Comparison of ENCODE assay signal across 8 cellular contexts in the genomic region with DNA sequence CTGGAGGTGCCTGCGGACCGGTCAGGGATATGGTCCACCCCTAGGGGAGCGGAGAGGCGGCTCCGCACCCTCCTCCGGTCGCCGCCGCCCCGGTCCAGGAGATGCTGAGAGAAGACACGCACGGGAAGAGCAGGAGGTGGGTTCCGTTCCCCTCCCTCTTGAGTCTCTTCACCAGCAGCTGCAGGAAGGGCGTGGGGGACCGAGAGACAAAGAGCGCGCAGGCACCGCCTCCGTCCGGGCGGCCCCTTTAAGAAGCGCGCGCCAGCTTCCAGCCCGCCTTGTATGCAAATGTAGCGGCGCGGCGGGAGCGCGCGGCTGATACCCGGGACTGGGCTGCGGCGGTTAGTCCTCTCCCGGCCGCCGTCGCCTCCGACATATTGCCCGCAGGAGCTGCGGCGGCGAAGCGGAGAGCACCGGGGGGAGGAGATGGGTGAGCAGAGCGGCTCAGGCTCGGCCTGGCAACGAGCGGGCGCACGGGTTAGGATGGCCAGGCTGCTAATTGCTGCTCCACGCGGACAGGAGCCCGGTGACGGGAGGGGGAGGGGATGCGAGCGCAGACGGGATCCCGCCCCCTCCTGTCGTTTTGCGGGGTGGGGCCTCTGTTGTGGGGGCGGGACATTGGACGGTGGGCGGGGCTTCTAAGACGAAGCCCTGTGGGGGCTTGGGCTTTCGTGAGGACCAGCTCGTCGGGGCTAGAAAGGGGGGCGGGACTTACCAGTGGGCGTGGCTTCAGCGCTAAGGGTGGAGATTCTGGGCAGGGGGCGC. TPM values are rescaled to one million over a fixed set of nuclear protein-coding genes. Genes with fewer than 3 reads are reported as not detected.
A peak's percentile ranks its signal among the peaks of the same experiment; 100 is the strongest.
DNase-seq lines count a peak whose midpoint lies in the region; ATAC-seq and TF ChIP-seq lines count a peak whose summit lies in the region.

TSS of gene TMEM39B (plus strand) at position 318 of the 765 bp plus-strand sequence. CDS start at position 427, 109 bp downstream.

- peaks cover 17% of the 10 kb centered on the region for H3K36me3 ChIP-seq in H7 (replicated peaks; ENCODE audit: control insufficient read depth, insufficient read depth, low read length)

- no peaks in the 10 kb centered on the region for H3K27me3 ChIP-seq in H7 (ENCODE audit: control insufficient read depth, insufficient read depth, low read length)

- TF ChIP-seq CTCF in fibroblast of mammary gland (conservative IDR thresholded peaks at IDR 0.05; ENCODE audit: control insufficient read depth, insufficient read depth, low read depth, low read length), result no peak
- no peak for TF ChIP-seq CTCF in natural killer cell (IDR thresholded peaks at IDR 0.05)

- H3K4me1 Mint-ChIP-seq in activated T-helper 2 cell treated with anti-CD3 and anti-CD28 coated beads, Interferon-gamma antibody, Interleukin-2, Interleukin-4, amounts not matched to agents 10 μg/mL and 5 μg/mL and 100 μg/mL, durations not matched to agents 14 hours and 24 hours and 36 hours (ENCODE audit: low read depth), result peaks cover 32% of the 10 kb centered on the region
- H3K4me1 Mint-ChIP-seq in natural killer cell, result peaks cover 25 to 29% of the 10 kb centered on the region in 2 donors

- DNase-seq in ELR (ENCODE audit: low read depth), result peak; percentile 95
- peak; percentile 98 for DNase-seq in H7
- DNase-seq in M059J (ENCODE audit: low read depth), result peak; percentile 94
- DNase-seq in activated T-helper 2 cell treated with anti-CD3 and anti-CD28 coated beads, Interferon-gamma antibody, Interleukin-2, Interleukin-4, amounts not matched to agents 10 μg/mL and 5 μg/mL and 100 μg/mL, durations not matched to agents 14 hours and 24 hours and 36 hours (ENCODE audit: low spot score), result peak; percentile 94
- DNase-seq in fibroblast of mammary gland (ENCODE audit: low read depth), result peak; percentile 91
- peak; percentile 93 for DNase-seq in natural killer cell
- DNase-seq in stimulated activated naive CD4-positive, alpha-beta T cell treated with Interleukin-2 at 50 U/mL for 16 hours (lab: John Stamatoyannopoulos, UW), result peak; percentile 92

- peak within 1 kb of the TSS; percentile 87 for H3K4me3 Mint-ChIP-seq in activated T-helper 2 cell treated with anti-CD3 and anti-CD28 coated beads, Interferon-gamma antibody, Interleukin-2, Interleukin-4, amounts not matched to agents 10 μg/mL and 5 μg/mL and 100 μg/mL, durations not matched to agents 14 hours and 24 hours and 36 hours (ENCODE audit: low read depth)
- peak within 1 kb of the TSS; percentile 97 for H3K4me3 Mint-ChIP-seq in natural killer cell

- H3K4me3 ChIP-seq in H7 (ENCODE audit: insufficient read depth, low read depth, low read length) (peak within 1 kb of the TSS; percentile 96), fibroblast of mammary gland (ENCODE audit: control insufficient read depth, low read depth, low read length) (peak within 1 kb of the TSS; percentile 82)

- peaks cover 30% of the 10 kb centered on the region for H3K36me3 Mint-ChIP-seq in activated T-helper 2 cell treated with anti-CD3 and anti-CD28 coated beads, Interferon-gamma antibody, Interleukin-2, Interleukin-4, amounts not matched to agents 10 μg/mL and 5 μg/mL and 100 μg/mL, durations not matched to agents 14 hours and 24 hours and 36 hours (ENCODE audit: low read depth)
- no peaks in the 10 kb centered on the region for H3K36me3 Mint-ChIP-seq in natural killer cell

- no peaks in the 10 kb centered on the region for H3K9me3 Mint-ChIP-seq in activated T-helper 2 cell treated with anti-CD3 and anti-CD28 coated beads, Interferon-gamma antibody, Interleukin-2, Interleukin-4, amounts not matched to agents 10 μg/mL and 5 μg/mL and 100 μg/mL, durations not matched to agents 14 hours and 24 hours and 36 hours
- H3K9me3 Mint-ChIP-seq in natural killer cell, result no peaks in the 10 kb centered on the region

- TF ChIP-seq POLR2A in Raji (IDR thresholded peaks at IDR 0.05; ENCODE audit: insufficient read depth, low read depth, low read length), result peak; percentile 89

- ATAC-seq in natural killer cell, result peak; percentile 86 to 95 (median 88)

- intact Hi-C loops in activated T-helper 2 cell treated with anti-CD3 and anti-CD28 coated beads, Interferon-gamma antibody, Interleukin-2, Interleukin-4, amounts not matched to agents 10 μg/mL and 5 μg/mL and 100 μg/mL, durations not matched to agents 14 hours and 24 hours and 36 hours (cut with micrococcal nuclease), result loop anchor here (1.0 to 10.0 kb wide), 6 partner anchors 34 to 964 kb away; partner anchors contain the start of genes AK2, KHDRBS1, PEF1 and ZBTB8OS
- intact Hi-C loops in natural killer cell (cut with micrococcal nuclease), result loop anchor here (1.0 to 2.0 kb wide), 3 partner anchors 35 to 128 kb away; partner anchors contain the start of genes CCDC28B, KHDRBS1 and KPNA6

- no peaks in the 10 kb centered on the region for H3K27me3 Mint-ChIP-seq in activated T-helper 2 cell treated with anti-CD3 and anti-CD28 coated beads, Interferon-gamma antibody, Interleukin-2, Interleukin-4, amounts not matched to agents 10 μg/mL and 5 μg/mL and 100 μg/mL, durations not matched to agents 14 hours and 24 hours and 36 hours (ENCODE audit: low read depth)
- H3K27me3 Mint-ChIP-seq in natural killer cell (ENCODE audit: low read depth in 2 of 2), result no peaks in the 10 kb centered on the region

- H3K27ac Mint-ChIP-seq in activated T-helper 2 cell treated with anti-CD3 and anti-CD28 coated beads, Interferon-gamma antibody, Interleukin-2, Interleukin-4, amounts not matched to agents 10 μg/mL and 5 μg/mL and 100 μg/mL, durations not matched to agents 14 hours and 24 hours and 36 hours, result peak within 1 kb of the TSS; percentile 85
- H3K27ac Mint-ChIP-seq in natural killer cell, result peak within 1 kb of the TSS; percentile 87 to 89

RNA-seq across cellular contexts. Expression of gene TMEM39B, which starts in this region (rescaled TPM):
- total RNA-seq in H7 (2014; rRNA removed; shearing (Covaris generic)), result 11.1 and 14.3 TPM in 2 replicates
- total RNA-seq in M059J (2014; rRNA removed; shearing (Covaris generic)), result 13.9 and 16.1 TPM in 2 replicates
- total RNA-seq in activated T-helper 2 cell treated with anti-CD3 and anti-CD28 coated beads, Interferon-gamma antibody, Interleukin-2, Interleukin-4, amounts not matched to agents 10 μg/mL and 5 μg/mL and 100 μg/mL, durations not matched to agents 14 hours and 24 hours and 36 hours, result 32.5 and 34.5 TPM in 2 replicates
- 10 to 100 TPM; 13.3 to 17.1 (median 15.8) TPM for total RNA-seq in natural killer cell

Comparison
In these comparisons a context has a peak if more than half of its experiments do, and no peak if none do; other contexts are left out.
1. Peak in every context shown above with its lines: DNase-seq, ATAC-seq and H3K4me3 ChIP-seq.